ENCODE assay signal across 28 cellular contexts in the genomic region with DNA sequence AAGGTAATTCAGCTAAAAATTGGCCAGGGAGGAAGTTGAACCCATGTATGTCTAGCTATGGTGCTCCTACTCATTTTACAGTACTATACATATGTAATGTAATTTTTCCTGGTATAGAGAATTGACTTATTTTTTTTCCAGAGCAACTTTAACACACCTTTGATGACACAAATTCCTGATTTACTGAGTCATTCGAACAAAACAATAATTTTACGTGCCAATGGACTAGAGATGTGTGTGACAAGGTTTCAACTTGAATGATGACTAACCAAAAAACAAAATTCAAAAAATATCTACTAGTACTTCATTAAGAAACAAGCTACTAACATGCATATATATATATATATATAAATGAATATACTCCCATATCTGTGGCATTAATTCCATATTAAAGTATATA.
"Had no signal": no experiment of that assay in that cellular context is flagged by ENCODE, and none has a peak within 500 bp of the region (broad histone marks: within the 10 kb centered on the region; RNA-seq: fewer than 3 reads in every experiment).

No MANE protein-coding gene starts in this region.

- H3K36me3 Mint-ChIP-seq: activated naive CD8-positive, alpha-beta T cell; stimulated activated effector memory CD8-positive, alpha-beta T cell treated with anti-CD3 and anti-CD28 coated beads, Interleukin-12 subunit alpha, Interleukin-12 subunit beta, amount 100 ng/mL, for 72 hours had no signal

- H3K4me1 ChIP-seq: upper lobe of left lung had no signal

- H3K4me3 Mint-ChIP-seq: activated B cell treated with CpG ODN at 0.5 μM for 24 hours; activated CD4-positive, alpha-beta T cell treated with anti-CD3 and anti-CD28 coated beads for 36 hours; activated CD8-positive, alpha-beta T cell treated with anti-CD3 and anti-CD28 coated beads, Interleukin-2, amount 10 ng/mL, durations not matched to agents 7 days and 5 days; activated naive CD8-positive, alpha-beta T cell; activated T-cell treated with anti-CD3 and anti-CD28 coated beads, Interleukin-2, amount 50 U/mL, for 72 hours; naive B cell; nephron progenitor cell; stimulated activated effector memory CD8-positive, alpha-beta T cell treated with anti-CD3 and anti-CD28 coated beads, Interleukin-12 subunit alpha, Interleukin-12 subunit beta, amount 100 ng/mL, for 72 hours; stimulated activated naive CD8-positive, alpha-beta T cell treated with anti-CD3 and anti-CD28 coated beads, Interleukin-15, amount 100 ng/mL, for 72 hours had no signal

- H3K9me3 Mint-ChIP-seq: nephron progenitor cell; stimulated activated effector memory CD8-positive, alpha-beta T cell treated with anti-CD3 and anti-CD28 coated beads, Interleukin-12 subunit alpha, Interleukin-12 subunit beta, amount 100 ng/mL, for 72 hours; stimulated activated naive CD8-positive, alpha-beta T cell treated with anti-CD3 and anti-CD28 coated beads, Interleukin-15, amount 100 ng/mL, for 72 hours had no signal

- DNase-seq: activated B cell treated with CpG ODN at 0.5 μM for 24 hours; activated CD4-positive, alpha-beta T cell treated with anti-CD3 and anti-CD28 coated beads for 36 hours; activated CD8-positive, alpha-beta T cell treated with anti-CD3 and anti-CD28 coated beads, Interleukin-2, amount 10 ng/mL, durations not matched to agents 7 days and 5 days; activated effector memory CD4-positive, alpha-beta T cell treated with Interleukin-2 at 50 U/mL for 16 hours; activated naive CD4-positive, alpha-beta T cell treated with Interleukin-2 at 50 U/mL for 16 hours; activated T-cell treated with anti-CD3 and anti-CD28 coated beads for 4 hours; activated T-cell treated with anti-CD3 and anti-CD28 coated beads, Interleukin-2, amount 50 U/mL, for 72 hours; anterior cingulate cortex; dorsolateral prefrontal cortex; effector memory CD4-positive, alpha-beta T cell; esophagus squamous epithelium; left ventricle myocardium superior; naive B cell; nephron progenitor cell; retina; stimulated activated CD4-positive, alpha-beta T cell treated with anti-CD3 and anti-CD28 coated beads, Interleukin-4, amount 100 ng/mL, for 24 hours; stimulated activated naive CD8-positive, alpha-beta T cell treated with anti-CD3 and anti-CD28 coated beads, Interleukin-15, amount 100 ng/mL, for 72 hours; substantia nigra; upper lobe of left lung had no signal

- H3K27me3 ChIP-seq: cardiac muscle cell, dorsolateral prefrontal cortex, esophagus squamous epithelium, neutrophil, upper lobe of left lung, vagina had no signal

- H3K4me1 Mint-ChIP-seq: activated B cell treated with CpG ODN at 0.5 μM for 24 hours; naive B cell; nephron progenitor cell; stimulated activated effector memory CD8-positive, alpha-beta T cell treated with anti-CD3 and anti-CD28 coated beads, Interleukin-12 subunit alpha, Interleukin-12 subunit beta, amount 100 ng/mL, for 72 hours; stimulated activated naive CD8-positive, alpha-beta T cell treated with anti-CD3 and anti-CD28 coated beads, Interleukin-15, amount 100 ng/mL, for 72 hours had no signal

- H3K27me3 Mint-ChIP-seq: activated B cell treated with CpG ODN at 0.5 μM for 24 hours; naive B cell; progenitor cell of endocrine pancreas; stimulated activated naive CD8-positive, alpha-beta T cell treated with anti-CD3 and anti-CD28 coated beads, Interleukin-15, amount 100 ng/mL, for 72 hours had no signal

- ATAC-seq: activated CD4-positive, alpha-beta T cell treated with anti-CD3 and anti-CD28 coated beads for 36 hours; activated CD8-positive, alpha-beta T cell treated with anti-CD3 and anti-CD28 coated beads, Interleukin-2, amount 10 ng/mL, durations not matched to agents 7 days and 5 days; activated T-cell treated with anti-CD3 and anti-CD28 coated beads, Interleukin-2, amount 50 U/mL, for 72 hours; left ventricle myocardium superior; sciatic nerve; stimulated activated effector memory CD8-positive, alpha-beta T cell treated with anti-CD3 and anti-CD28 coated beads, Interleukin-12 subunit alpha, Interleukin-12 subunit beta, amount 100 ng/mL, for 72 hours; stimulated activated naive CD8-positive, alpha-beta T cell treated with anti-CD3 and anti-CD28 coated beads, Interleukin-15, amount 100 ng/mL, for 72 hours had no signal

- H3K4me3 ChIP-seq: cardiac muscle cell, coronary artery, dorsolateral prefrontal cortex, esophagus squamous epithelium, skin epidermis, upper lobe of left lung, vagina had no signal

- H3K36me3 ChIP-seq: cardiac muscle cell, esophagus squamous epithelium, neutrophil, upper lobe of left lung, vagina had no signal

- H3K9me3 ChIP-seq: esophagus squamous epithelium, neutrophil, upper lobe of left lung, vagina had no signal

- H3K27ac ChIP-seq: cardiac muscle cell, coronary artery, dorsolateral prefrontal cortex, neutrophil, upper lobe of left lung, vagina had no signal

- H3K27ac Mint-ChIP-seq: activated B cell treated with CpG ODN at 0.5 μM for 24 hours; activated CD4-positive, alpha-beta T cell treated with anti-CD3 and anti-CD28 coated beads for 36 hours; activated CD8-positive, alpha-beta T cell treated with anti-CD3 and anti-CD28 coated beads, Interleukin-2, amount 10 ng/mL, durations not matched to agents 7 days and 5 days; activated naive CD8-positive, alpha-beta T cell; activated T-cell treated with anti-CD3 and anti-CD28 coated beads, Interleukin-2, amount 50 U/mL, for 72 hours; naive B cell; nephron progenitor cell; progenitor cell of endocrine pancreas; stimulated activated effector memory CD8-positive, alpha-beta T cell treated with anti-CD3 and anti-CD28 coated beads, Interleukin-12 subunit alpha, Interleukin-12 subunit beta, amount 100 ng/mL, for 72 hours; stimulated activated naive CD8-positive, alpha-beta T cell treated with anti-CD3 and anti-CD28 coated beads, Interleukin-15, amount 100 ng/mL, for 72 hours had no signal
